In genomic region chr1:212070720-212071302, GRCh38 we compare ENCODE assay signal across 8 cellular contexts. TPM values are rescaled to one million over a fixed set of nuclear protein-coding genes. Genes with fewer than 3 reads are reported as not detected.
A peak's percentile ranks its signal among the peaks of the same experiment; 100 is the strongest.
DNase-seq lines count a peak whose midpoint lies in the region; ATAC-seq, FAIRE-seq and TF ChIP-seq lines count a peak whose summit lies in the region.

No MANE protein-coding gene starts in this region.

- peak; percentile 66 for ATAC-seq in naive thymus-derived CD4-positive, alpha-beta T cell
- ATAC-seq in HG03280 (IDR thresholded peaks at IDR 0.05; ENCODE audit: unreplicated experiment), result no peak
- no peak for ATAC-seq in HG02759 (IDR thresholded peaks at IDR 0.05; ENCODE audit: unreplicated experiment)

- TF ChIP-seq CTCF in AG10803 (conservative IDR thresholded peaks at IDR 0.05; ENCODE audit: low read length), result peak; percentile 90
- TF ChIP-seq CTCF in epithelial cell of esophagus (IDR thresholded peaks at IDR 0.05; ENCODE audit: insufficient read depth, low read depth, low read length, missing control alignments), result peak; percentile 71

- H3K4me3 ChIP-seq in AG10803 (ENCODE audit: low read length) (no peak overlapping the region), epithelial cell of esophagus (ENCODE audit: low read length) (no peak overlapping the region)
- no peak overlapping the region for H3K4me3 ChIP-seq in naive thymus-derived CD4-positive, alpha-beta T cell (ENCODE audit: low read length)

- POLR2A ChIA-PET in naive thymus-derived CD4-positive, alpha-beta T cell (lab: Charles Lee), result interaction anchor here (0.7 to 2.0 kb wide), 6 partner anchors 216 to 395 kb away, joined by 3 to 14 read pairs (median 7); partner anchors contain the start of gene PPP2R5A
- POLR2A ChIA-PET in activated CD4-positive, alpha-beta T cell treated with anti-CD3 and anti-CD28 coated beads, Interleukin-2, amount 10 ng/mL, durations not matched to agents 7 days and 5 days (lab: Charles Lee), result no interaction called here

- CTCF ChIA-PET in naive thymus-derived CD4-positive, alpha-beta T cell (lab: Charles Lee), result interaction anchor here (0.7 to 5.7 kb wide), 31 partner anchors 9 to 927 kb away, joined by 3 to 166 read pairs (median 5); partner anchors contain the start of genes DTL, INTS7, PACC1 and PPP2R5A
- CTCF ChIA-PET in activated CD4-positive, alpha-beta T cell treated with anti-CD3 and anti-CD28 coated beads, Interleukin-2, amount 10 ng/mL, durations not matched to agents 7 days and 5 days (lab: Charles Lee), result interaction anchor here (0.6 to 2.3 kb wide), 20 partner anchors 9 to 997 kb away, joined by 3 to 16 read pairs (median 4); no protein-coding TSS in a partner anchor

- H3K4me3 Mint-ChIP-seq in naive thymus-derived CD4-positive, alpha-beta T cell, result no peak overlapping the region
- no peak overlapping the region for H3K4me3 Mint-ChIP-seq in activated CD4-positive, alpha-beta T cell treated with anti-CD3 and anti-CD28 coated beads, Interleukin-2, amount 10 ng/mL, durations not matched to agents 7 days and 5 days

- peaks cover 0 to 7% (median 0%) of the 10 kb centered on the region in 7 donors for H3K4me1 Mint-ChIP-seq in naive thymus-derived CD4-positive, alpha-beta T cell
- no peaks in the 10 kb centered on the region for H3K4me1 Mint-ChIP-seq in activated CD4-positive, alpha-beta T cell treated with anti-CD3 and anti-CD28 coated beads, Interleukin-2, amount 10 ng/mL, durations not matched to agents 7 days and 5 days

- no peaks in the 10 kb centered on the region for H3K36me3 ChIP-seq in naive thymus-derived CD4-positive, alpha-beta T cell (ENCODE audit: control insufficient read depth in 2 of 3, insufficient read depth in 3 of 3, low read length in 3 of 3)

- no peak overlapping the region for H3K27ac ChIP-seq in naive thymus-derived CD4-positive, alpha-beta T cell (ENCODE audit: low read depth, low read length)

- peak; percentile 70 for DNase-seq in AG10803 (ENCODE audit: low read depth)
- no peak for DNase-seq in GM18507 (ENCODE audit: extremely low spot score, insufficient read length, low read depth)
- peak; percentile 51 for DNase-seq in RKO (ENCODE audit: low spot score)
- peak; percentile 66 for DNase-seq in epithelial cell of esophagus (ENCODE audit: low read depth)
- peak in 7 of 9 donors; percentile 11 to 63 (median 47) for DNase-seq in naive thymus-derived CD4-positive, alpha-beta T cell
- DNase-seq in activated CD4-positive, alpha-beta T cell treated with anti-CD3 and anti-CD28 coated beads, Interleukin-2, amount 10 ng/mL, durations not matched to agents 7 days and 5 days, result no peak

- H3K27me3 ChIP-seq in naive thymus-derived CD4-positive, alpha-beta T cell (ENCODE audit: control insufficient read depth in 2 of 2, insufficient read depth in 2 of 2, low read length in 2 of 2), result no peaks in the 10 kb centered on the region

- peaks cover 0 to 2% (median 0%) of the 10 kb centered on the region in 11 donors for H3K9me3 Mint-ChIP-seq in naive thymus-derived CD4-positive, alpha-beta T cell
- H3K9me3 Mint-ChIP-seq in activated CD4-positive, alpha-beta T cell treated with anti-CD3 and anti-CD28 coated beads, Interleukin-2, amount 10 ng/mL, durations not matched to agents 7 days and 5 days, result no peaks in the 10 kb centered on the region

- intact Hi-C loops in naive thymus-derived CD4-positive, alpha-beta T cell (cut with micrococcal nuclease), result loop anchor here (1.0 to 2.0 kb wide), 6 partner anchors 215 to 390 kb away; no protein-coding TSS in a partner anchor

- peak; percentile 21 for FAIRE-seq in GM18507 (lab: Jason Lieb, UNC)

- H3K9me3 ChIP-seq in naive thymus-derived CD4-positive, alpha-beta T cell (ENCODE audit: control insufficient read depth in 2 of 3, low read length in 3 of 3), result no peaks in the 10 kb centered on the region

- H3K4me1 ChIP-seq in naive thymus-derived CD4-positive, alpha-beta T cell (ENCODE audit: control insufficient read depth in 2 of 2, insufficient read depth in 2 of 2, low read length in 2 of 2), result no peaks in the 10 kb centered on the region

- H3K36me3 Mint-ChIP-seq in naive thymus-derived CD4-positive, alpha-beta T cell, result peaks cover 0 to 19% (median 0%) of the 10 kb centered on the region in 5 donors
- peaks cover 52% of the 10 kb centered on the region for H3K36me3 Mint-ChIP-seq in activated CD4-positive, alpha-beta T cell treated with anti-CD3 and anti-CD28 coated beads, Interleukin-2, amount 10 ng/mL, durations not matched to agents 7 days and 5 days (ENCODE audit: low read depth)

- H3K27ac Mint-ChIP-seq in naive thymus-derived CD4-positive, alpha-beta T cell, result no peak overlapping the region
- no peak overlapping the region for H3K27ac Mint-ChIP-seq in activated CD4-positive, alpha-beta T cell treated with anti-CD3 and anti-CD28 coated beads, Interleukin-2, amount 10 ng/mL, durations not matched to agents 7 days and 5 days

- no peaks in the 10 kb centered on the region for H3K27me3 Mint-ChIP-seq in naive thymus-derived CD4-positive, alpha-beta T cell
- H3K27me3 Mint-ChIP-seq in activated CD4-positive, alpha-beta T cell treated with anti-CD3 and anti-CD28 coated beads, Interleukin-2, amount 10 ng/mL, durations not matched to agents 7 days and 5 days, result no peaks in the 10 kb centered on the region

RNA-seq across cellular contexts. Expression of gene DTL, which starts 35.3 kb away (rescaled TPM):
- total RNA-seq in naive thymus-derived CD4-positive, alpha-beta T cell, result 10 to 100 TPM in 1 of 5 experiments, 1 to 10 TPM in 1, under 1 TPM in 3; 0.27 to 63.0 (median 0.78) TPM
- under 1 TPM; 0.37 to 0.54 TPM for polyA plus RNA-seq in naive thymus-derived CD4-positive, alpha-beta T cell
- total RNA-seq in activated CD4-positive, alpha-beta T cell treated with anti-CD3 and anti-CD28 coated beads, Interleukin-2, amount 10 ng/mL, durations not matched to agents 7 days and 5 days, result 10 to 100 TPM; 64.9 to 72.1 TPM

RNA-seq across cellular contexts. Expression of gene INTS7, which starts 35.5 kb away (rescaled TPM):
- 10 to 100 TPM in 1 of 5 experiments, 1 to 10 TPM in 4; 7.3 to 33.5 (median 8.6) TPM for total RNA-seq in naive thymus-derived CD4-positive, alpha-beta T cell
- polyA plus RNA-seq in naive thymus-derived CD4-positive, alpha-beta T cell, result 1 to 10 TPM; 8.3 to 9.9 TPM
- 10 to 100 TPM; 29.9 to 34.8 TPM for total RNA-seq in activated CD4-positive, alpha-beta T cell treated with anti-CD3 and anti-CD28 coated beads, Interleukin-2, amount 10 ng/mL, durations not matched to agents 7 days and 5 days

Comparison
In these comparisons a context has a peak if more than half of its experiments do, and no peak if none do; other contexts are left out.
1. DNase-seq: peak in AG10803 (single experiment), RKO (single experiment), epithelial cell of esophagus (single experiment) and naive thymus-derived CD4-positive, alpha-beta T cell (7 of 9); none in GM18507 (single experiment) and activated CD4-positive, alpha-beta T cell treated with anti-CD3 and anti-CD28 coated beads, Interleukin-2, amount 10 ng/mL, durations not matched to agents 7 days and 5 days (single experiment).